Comparison of ENCODE assay signal across 27 cellular contexts in the genomic region with DNA sequence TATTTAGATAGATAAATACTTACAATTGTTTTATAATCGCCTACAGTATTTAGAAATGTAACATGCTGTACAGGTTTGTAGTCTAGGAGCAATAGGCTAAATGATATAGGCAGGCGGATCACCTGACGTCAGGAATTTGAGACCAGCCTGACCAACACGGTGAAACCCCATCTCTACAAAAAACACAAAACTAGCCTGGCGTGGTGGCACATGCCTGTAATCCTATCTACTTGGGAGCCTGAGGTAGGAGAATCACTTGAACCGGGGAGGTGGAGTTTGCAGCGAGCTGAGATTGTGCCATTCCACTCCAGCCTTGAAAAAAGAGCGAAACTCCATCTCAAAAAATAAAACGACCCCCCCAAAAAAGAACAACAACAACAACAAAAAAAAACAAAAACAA.
"Had no signal": no experiment of that assay in that cellular context is flagged by ENCODE, and none has a peak within 500 bp of the region (broad histone marks: within the 10 kb centered on the region; RNA-seq: fewer than 3 reads in every experiment).

No MANE protein-coding gene starts in this region.

- DNase-seq: naive thymus-derived CD4-positive, alpha-beta T cell; natural killer cell; nucleus accumbens; pancreas; right cardiac atrium; right lobe of liver; sigmoid colon; small intestine; stimulated activated CD4-positive, alpha-beta T cell treated with anti-CD3 and anti-CD28 coated beads, Interleukin-15, amount 100 ng/mL, for 24 hours; stimulated activated CD4-positive, alpha-beta T cell treated with anti-CD3 and anti-CD28 coated beads, Interleukin-2, amount 100 ng/mL, for 24 hours; stimulated activated CD4-positive, alpha-beta T cell treated with anti-CD3 and anti-CD28 coated beads, Interleukin-2, amount 100 ng/mL, for 48 hours; stimulated activated CD4-positive, alpha-beta T cell treated with anti-CD3 and anti-CD28 coated beads, Interleukin-4, amount 100 ng/mL, for 24 hours; stimulated activated naive B cell treated with anti-CD40 and anti-IgM and Interleukin-4, amounts not matched to agents 10 μg/mL and 1 μg/mL and 100 μg/mL, for 72 hours; stimulated activated naive CD4-positive, alpha-beta T cell treated with Interleukin-2 at 50 U/mL for 16 hours; stomach; tibial artery; transverse colon; upper lobe of right lung; uterus had no signal

- H3K36me3 ChIP-seq: neutrophil, pancreas, prostate gland, right lobe of liver, sigmoid colon, stomach, thoracic aorta, tibial artery, transverse colon, upper lobe of right lung, uterus had no signal

- H3K9me3 ChIP-seq: neutrophil, pancreas, prostate gland, right lobe of liver, sigmoid colon, thoracic aorta, tibial artery, transverse colon, upper lobe of right lung, uterus had no signal

- ATAC-seq: naive thymus-derived CD4-positive, alpha-beta T cell; natural killer cell; pancreas; right cardiac atrium; right lobe of liver; stimulated activated effector memory CD8-positive, alpha-beta T cell treated with anti-CD3 and anti-CD28 coated beads, Interleukin-12 subunit alpha, Interleukin-12 subunit beta, amount 100 ng/mL, for 72 hours; stimulated activated naive B cell treated with anti-CD40 and anti-IgM and Interleukin-4, amounts not matched to agents 10 μg/mL and 1 μg/mL and 100 μg/mL, for 72 hours; upper lobe of right lung had no signal

- H3K27me3 ChIP-seq: neutrophil, pancreas, right lobe of liver, sigmoid colon, stomach, tibial artery, transverse colon, upper lobe of right lung, uterus had no signal

- H3K4me1 ChIP-seq: pancreas, prostate gland, right lobe of liver, sigmoid colon, stomach, tibial artery, transverse colon, upper lobe of right lung, uterus had no signal

- H3K27ac ChIP-seq: neutrophil, pancreas, prostate gland, right lobe of liver, sigmoid colon, stomach, thoracic aorta, tibial artery, transverse colon, upper lobe of right lung, uterus had no signal

- H3K4me3 Mint-ChIP-seq: naive thymus-derived CD4-positive, alpha-beta T cell; natural killer cell; nephron; neural crest cell; stimulated activated effector memory CD8-positive, alpha-beta T cell treated with anti-CD3 and anti-CD28 coated beads, Interleukin-12 subunit alpha, Interleukin-12 subunit beta, amount 100 ng/mL, for 72 hours; stimulated activated naive B cell treated with anti-CD40 and anti-IgM and Interleukin-4, amounts not matched to agents 10 μg/mL and 1 μg/mL and 100 μg/mL, for 72 hours; stimulated activated naive CD8-positive, alpha-beta T cell treated with anti-CD3 and anti-CD28 coated beads, Interleukin-15, Interleukin-2, amounts not matched to agents 100 ng/mL and 50 ng/mL, for 24 hours; type B pancreatic cell had no signal

- H3K27ac Mint-ChIP-seq: naive thymus-derived CD4-positive, alpha-beta T cell; natural killer cell; stimulated activated effector memory CD8-positive, alpha-beta T cell treated with anti-CD3 and anti-CD28 coated beads, Interleukin-12 subunit alpha, Interleukin-12 subunit beta, amount 100 ng/mL, for 72 hours; stimulated activated naive B cell treated with anti-CD40 and anti-IgM and Interleukin-4, amounts not matched to agents 10 μg/mL and 1 μg/mL and 100 μg/mL, for 72 hours; stimulated activated naive CD8-positive, alpha-beta T cell treated with anti-CD3 and anti-CD28 coated beads, Interleukin-15, Interleukin-2, amounts not matched to agents 100 ng/mL and 50 ng/mL, for 24 hours; type B pancreatic cell had no signal

- H3K27me3 Mint-ChIP-seq: naive thymus-derived CD4-positive, alpha-beta T cell; stimulated activated naive B cell treated with anti-CD40 and anti-IgM and Interleukin-4, amounts not matched to agents 10 μg/mL and 1 μg/mL and 100 μg/mL, for 72 hours; stimulated activated naive CD8-positive, alpha-beta T cell treated with anti-CD3 and anti-CD28 coated beads, Interleukin-15, Interleukin-2, amounts not matched to agents 100 ng/mL and 50 ng/mL, for 24 hours; type B pancreatic cell had no signal

- H3K36me3 Mint-ChIP-seq: naive thymus-derived CD4-positive, alpha-beta T cell; natural killer cell; stimulated activated effector memory CD8-positive, alpha-beta T cell treated with anti-CD3 and anti-CD28 coated beads, Interleukin-12 subunit alpha, Interleukin-12 subunit beta, amount 100 ng/mL, for 72 hours; stimulated activated naive B cell treated with anti-CD40 and anti-IgM and Interleukin-4, amounts not matched to agents 10 μg/mL and 1 μg/mL and 100 μg/mL, for 72 hours; type B pancreatic cell had no signal

- H3K4me3 ChIP-seq: pancreas, prostate gland, right lobe of liver, sigmoid colon, stomach, thoracic aorta, tibial artery, transverse colon, upper lobe of right lung, uterus had no signal

- H3K4me1 Mint-ChIP-seq: naive thymus-derived CD4-positive, alpha-beta T cell; natural killer cell; neural crest cell; stimulated activated effector memory CD8-positive, alpha-beta T cell treated with anti-CD3 and anti-CD28 coated beads, Interleukin-12 subunit alpha, Interleukin-12 subunit beta, amount 100 ng/mL, for 72 hours; stimulated activated naive B cell treated with anti-CD40 and anti-IgM and Interleukin-4, amounts not matched to agents 10 μg/mL and 1 μg/mL and 100 μg/mL, for 72 hours had no signal

- H3K9me3 Mint-ChIP-seq: nephron; neural crest cell; stimulated activated naive B cell treated with anti-CD40 and anti-IgM and Interleukin-4, amounts not matched to agents 10 μg/mL and 1 μg/mL and 100 μg/mL, for 72 hours; type B pancreatic cell had no signal
